In the genomic region with DNA sequence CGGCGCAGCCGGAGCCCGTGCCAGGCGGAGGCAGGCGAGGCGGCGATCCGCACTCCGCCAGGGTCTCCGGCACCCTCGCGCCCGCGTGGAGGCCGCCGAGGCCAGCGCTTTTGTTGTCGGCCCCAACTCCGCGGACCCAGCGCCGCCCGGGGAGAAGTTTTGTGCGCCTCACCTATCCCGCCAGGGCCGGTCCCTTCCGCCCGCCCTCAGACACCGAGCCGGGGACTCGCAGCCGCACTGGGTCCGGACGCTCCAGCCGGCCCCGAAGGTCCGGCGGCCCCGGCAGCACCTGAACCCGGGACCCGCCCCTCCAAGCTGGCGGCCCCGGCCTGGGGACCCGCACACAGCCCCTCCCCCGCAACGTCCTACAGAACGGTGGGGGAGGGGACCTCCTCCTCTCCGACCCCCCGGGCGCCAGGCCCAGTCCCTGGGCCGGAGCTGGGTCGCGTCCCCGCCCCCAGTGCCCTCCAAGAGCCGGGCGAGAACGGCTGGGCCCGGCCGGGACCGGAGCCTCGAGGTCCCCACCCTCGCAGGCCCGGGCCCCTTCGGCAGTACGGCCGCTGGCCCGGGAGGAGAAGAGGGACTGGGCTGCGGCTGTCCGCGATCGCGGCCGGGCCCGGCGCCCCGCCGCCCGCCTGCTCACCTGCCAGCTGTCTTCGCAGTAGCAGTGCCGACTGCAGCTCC, we compare ENCODE assay signal across 8 cellular contexts. TPM values are rescaled to one million over a fixed set of nuclear protein-coding genes. Genes with fewer than 3 reads are reported as not detected.
A peak's percentile ranks its signal among the peaks of the same experiment; 100 is the strongest.
DNase-seq lines count a peak whose midpoint lies in the region; ATAC-seq, FAIRE-seq and TF ChIP-seq lines count a peak whose summit lies in the region.

No MANE protein-coding gene starts in this region.

- DNase-seq in CD4-positive, CD25-positive, alpha-beta regulatory T cell, result peak in 1 of 3 donors; percentile 26
- no peak for DNase-seq in HL-60 (ENCODE audit: low read depth in 1 of 2, low spot score in 1 of 2)
- peak; percentile 9 to 13 for DNase-seq in activated CD4-positive, alpha-beta T cell treated with anti-CD3 and anti-CD28 coated beads, Interleukin-2, amount 50 U/mL, for 4 hours
- DNase-seq in esophagus squamous epithelium (lab: John Stamatoyannopoulos, UW), result no peak
- DNase-seq in natural killer cell, result no peak
- DNase-seq in tibial nerve (ENCODE audit: low spot score in 2 of 2), result no peak
- no peak for DNase-seq in frontal cortex (ENCODE audit: low spot score in 2 of 2)

- peaks cover 9% of the 10 kb centered on the region for H3K36me3 ChIP-seq in CD4-positive, CD25-positive, alpha-beta regulatory T cell (ENCODE audit: control insufficient read depth, insufficient read depth, low read length)
- peaks cover 0 to 14% (median 0%) of the 10 kb centered on the region in 3 donors for H3K36me3 ChIP-seq in esophagus squamous epithelium
- H3K36me3 ChIP-seq in tibial nerve, result no peaks in the 10 kb centered on the region

- no peaks in the 10 kb centered on the region for H3K27me3 ChIP-seq in CD4-positive, CD25-positive, alpha-beta regulatory T cell (ENCODE audit: control insufficient read depth, insufficient read depth, low read length)
- H3K27me3 ChIP-seq in HL-60 (ENCODE audit: insufficient read depth, poor library complexity, severe bottlenecking) (no peaks in the 10 kb centered on the region), esophagus squamous epithelium (no peaks in the 10 kb centered on the region), tibial nerve (no peaks in the 10 kb centered on the region)

- H3K27ac Mint-ChIP-seq in CD4-positive, CD25-positive, alpha-beta regulatory T cell, result no peak overlapping the region
- peak overlapping the region; percentile 83 to 91 for H3K27ac Mint-ChIP-seq in natural killer cell

- peaks cover 0 to 3% (median 0%) of the 10 kb centered on the region in 7 donors for H3K9me3 Mint-ChIP-seq in CD4-positive, CD25-positive, alpha-beta regulatory T cell
- no peaks in the 10 kb centered on the region for H3K9me3 Mint-ChIP-seq in natural killer cell

- H3K36me3 Mint-ChIP-seq in CD4-positive, CD25-positive, alpha-beta regulatory T cell, result peaks cover 5% of the 10 kb centered on the region
- no peaks in the 10 kb centered on the region for H3K36me3 Mint-ChIP-seq in natural killer cell

- H3K4me3 Mint-ChIP-seq in CD4-positive, CD25-positive, alpha-beta regulatory T cell, result peak overlapping the region in 2 of 4 donors; percentile 84 to 91
- H3K4me3 Mint-ChIP-seq in natural killer cell, result peak overlapping the region; percentile 82

- TF ChIP-seq CTCF in HL-60 (IDR thresholded peaks at IDR 0.05; ENCODE audit: insufficient read depth, low read length), result no peak
- TF ChIP-seq CTCF in esophagus squamous epithelium (IDR thresholded peaks at IDR 0.05), result no peak
- no peak for TF ChIP-seq CTCF in natural killer cell (IDR thresholded peaks at IDR 0.05)
- TF ChIP-seq CTCF in tibial nerve (IDR thresholded peaks at IDR 0.05), result no peak

- H3K27me3 Mint-ChIP-seq in CD4-positive, CD25-positive, alpha-beta regulatory T cell, result peaks cover 9% of the 10 kb centered on the region
- H3K27me3 Mint-ChIP-seq in natural killer cell (ENCODE audit: low read depth in 2 of 2), result no peaks in the 10 kb centered on the region

- H3K4me3 ChIP-seq in CD4-positive, CD25-positive, alpha-beta regulatory T cell (ENCODE audit: low read depth, low read length), result no peak overlapping the region
- peak overlapping the region; percentile 68 for H3K4me3 ChIP-seq in HL-60 (replicated peaks; ENCODE audit: insufficient read depth, low read length)
- peak overlapping the region; percentile 89 to 100 (median 97) for H3K4me3 ChIP-seq in esophagus squamous epithelium
- H3K4me3 ChIP-seq in tibial nerve, result peak overlapping the region; percentile 82 to 99 (median 96)

- peaks cover 17% of the 10 kb centered on the region for H3K4me1 ChIP-seq in CD4-positive, CD25-positive, alpha-beta regulatory T cell (ENCODE audit: control insufficient read depth, insufficient read depth, low read length, poor library complexity, severe bottlenecking)
- H3K4me1 ChIP-seq in esophagus squamous epithelium, result peaks cover 8 to 65% (median 9%) of the 10 kb centered on the region in 3 donors
- H3K4me1 ChIP-seq in tibial nerve, result peaks cover 0 to 35% (median 7%) of the 10 kb centered on the region in 4 donors

- TF ChIP-seq POLR2A in esophagus squamous epithelium (IDR thresholded peaks at IDR 0.05) (no peak), tibial nerve (IDR thresholded peaks at IDR 0.05) (no peak)

- ATAC-seq in CD4-positive, CD25-positive, alpha-beta regulatory T cell (ENCODE audit: low read depth in 2 of 2), result peak in 1 of 2 donors; percentile 18
- peak; percentile 4 for ATAC-seq in GM19463 (IDR thresholded peaks at IDR 0.05; ENCODE audit: unreplicated experiment)
- ATAC-seq in natural killer cell, result peak in 1 of 3 donors; percentile 1

- no CpG with 5 or more reads among the region's 81 CpGs for WGBS in esophagus squamous epithelium, 2 donors
- WGBS in tibial nerve, 2 donors, result 0% methylated on average over 14 to 17 of the region's 81 CpGs

- FAIRE-seq in frontal cortex (lab: Jason Lieb, UNC), result no peak

- intact Hi-C loops in esophagus squamous epithelium (cut with DNase I), result no loop called here
- intact Hi-C loops in natural killer cell (cut with micrococcal nuclease), result loop anchor here (1.0 to 5.0 kb wide), 2 partner anchors 103 to 222 kb away; a partner anchor contains a TSS

- no peak for TF ChIP-seq EP300 in tibial nerve (IDR thresholded peaks at IDR 0.05)

- peak overlapping the region; percentile 88 for H3K27ac ChIP-seq in CD4-positive, CD25-positive, alpha-beta regulatory T cell (ENCODE audit: insufficient read depth, low read length, poor library complexity, severe bottlenecking)
- peak overlapping the region; percentile 89 for H3K27ac ChIP-seq in HL-60 (replicated peaks)
- peak overlapping the region; percentile 97 to 100 (median 98) for H3K27ac ChIP-seq in esophagus squamous epithelium
- peak overlapping the region; percentile 88 to 98 (median 94) for H3K27ac ChIP-seq in tibial nerve

- peaks cover 19 to 43% (median 31%) of the 10 kb centered on the region in 4 donors for H3K4me1 Mint-ChIP-seq in CD4-positive, CD25-positive, alpha-beta regulatory T cell
- H3K4me1 Mint-ChIP-seq in natural killer cell, result peaks cover 21 to 27% of the 10 kb centered on the region in 2 donors

- no peaks in the 10 kb centered on the region for H3K9me3 ChIP-seq in CD4-positive, CD25-positive, alpha-beta regulatory T cell (ENCODE audit: control insufficient read depth in 2 of 2, low read length in 2 of 2)
- H3K9me3 ChIP-seq in esophagus squamous epithelium (no peaks in the 10 kb centered on the region), tibial nerve (no peaks in the 10 kb centered on the region)

RNA-seq across cellular contexts. Expression of a gene that starts 0.7 kb away (rescaled TPM):
- 67.9 TPM for total RNA-seq in CD4-positive, CD25-positive, alpha-beta regulatory T cell
- 10 to 100 TPM; 55.0 to 66.7 (median 58.7) TPM for polyA plus RNA-seq in CD4-positive, CD25-positive, alpha-beta regulatory T cell
- 10 to 100 TPM; 52.5 to 88.2 (median 73.5) TPM for total RNA-seq in esophagus squamous epithelium
- total RNA-seq in natural killer cell, result 10 to 100 TPM; 58.2 to 76.4 (median 64.7) TPM
- total RNA-seq in tibial nerve, result 10 to 100 TPM; 30.4 to 50.7 (median 38.3) TPM
- 45.7 TPM for total RNA-seq in frontal cortex

Comparison
In these comparisons a context has a peak if more than half of its experiments do, and no peak if none do; other contexts are left out.
1. DNase-seq: peak in activated CD4-positive, alpha-beta T cell treated with anti-CD3 and anti-CD28 coated beads, Interleukin-2, amount 50 U/mL, for 4 hours (2 of 2); none in HL-60 (0 of 2), esophagus squamous epithelium (single experiment), natural killer cell (single experiment), tibial nerve (0 of 2) and frontal cortex (0 of 2).
2. H3K27ac Mint-ChIP-seq: peak in natural killer cell (2 of 2); none in CD4-positive, CD25-positive, alpha-beta regulatory T cell (0 of 3).
3. Peak in every context shown above with its lines, with median percentiles within 50 percentile points of each other: H3K27ac ChIP-seq.